Comparison of ENCODE assay signal across 17 cellular contexts in the genomic region with DNA sequence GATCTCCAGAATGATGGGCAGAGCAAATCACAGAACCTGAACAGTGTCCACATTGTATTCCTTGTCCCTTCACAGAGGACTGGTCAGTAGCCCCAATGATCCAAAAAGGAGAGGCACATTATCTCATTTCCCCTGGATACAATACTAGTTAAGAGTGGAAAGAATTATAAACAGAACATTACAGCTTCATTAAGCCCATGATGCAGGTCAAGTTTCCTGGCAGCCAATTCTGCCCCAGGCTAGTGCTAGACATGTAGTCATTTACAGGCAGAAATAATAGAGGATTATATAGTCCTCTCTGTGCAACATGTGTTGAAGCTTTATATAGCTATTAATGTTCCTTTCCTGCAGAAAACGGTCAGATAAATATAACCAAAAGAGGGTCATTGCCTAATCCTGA.
DNase-seq lines count a peak whose midpoint lies in the region; ATAC-seq, FAIRE-seq and TF ChIP-seq lines count a peak whose summit lies in the region.
"Had no signal": no experiment of that assay in that cellular context is flagged by ENCODE, and none has a peak within 500 bp of the region (broad histone marks: within the 10 kb centered on the region; RNA-seq: fewer than 3 reads in every experiment).

No MANE protein-coding gene starts in this region.

- H3K36me3 Mint-ChIP-seq in T-helper 17 cell (ENCODE audit: low read depth), result no peaks in the 10 kb centered on the region
- H3K36me3 Mint-ChIP-seq: immature natural killer cell had no signal

- FAIRE-seq in bronchial epithelial cell (lab: Jason Lieb, UNC), result no peak

- peaks cover 0 to 8% (median 3%) of the 10 kb centered on the region in 9 donors for H3K4me1 ChIP-seq in heart right ventricle
- H3K4me1 ChIP-seq in gastrocnemius medialis, result peaks cover 44 to 50% of the 10 kb centered on the region in 2 donors
- no peaks in the 10 kb centered on the region for H3K4me1 ChIP-seq in transverse colon
- H3K4me1 ChIP-seq: testis had no signal

- no peak for TF ChIP-seq CTCF in heart right ventricle (IDR thresholded peaks at IDR 0.05)
- no peak for TF ChIP-seq CTCF in bronchial epithelial cell (IDR thresholded peaks at IDR 0.05; ENCODE audit: insufficient read depth, low read length, severe bottlenecking)
- no peak for TF ChIP-seq CTCF in gastrocnemius medialis (IDR thresholded peaks at IDR 0.05 in 4 of 5, conservative IDR thresholded peaks at IDR 0.05 in 1 of 5)
- TF ChIP-seq CTCF in transverse colon (IDR thresholded peaks at IDR 0.05), result no peak

- intact Hi-C loops in heart right ventricle (cut with DNase I) (no loop called here), cardiac septum (cut with DNase I) (no loop called here), gastrocnemius medialis (cut with DNase I; ENCODE audit: low total_unique reads) (no loop called here), transverse colon (cut with DNase I; ENCODE audit: low total_unique reads) (no loop called here)

- WGBS in heart right ventricle, 2 donors, result 51 to 60% methylated on average over 1 of the region's 1 CpG
- WGBS in transverse colon (ENCODE audit: low coverage in 1 of 2), 2 donors, result 50 to 72% methylated on average over 1 of the region's 1 CpG

- H3K36me3 ChIP-seq in heart right ventricle (peaks cover 0 to 6% (median 0%) of the 10 kb centered on the region in 9 donors), bronchial epithelial cell (ENCODE audit: control insufficient read depth, insufficient read depth, low read length) (no peaks in the 10 kb centered on the region), gastrocnemius medialis (no peaks in the 10 kb centered on the region), transverse colon (no peaks in the 10 kb centered on the region)

- H3K27ac Mint-ChIP-seq in T-helper 17 cell, result no peak overlapping the region
- H3K27ac Mint-ChIP-seq: activated T-cell treated with anti-CD3 and anti-CD28 coated beads, Interleukin-2, amount 50 U/mL, for 24 hours; dendritic cell treated with granulocyte-macrophage colony-stimulating factor and Interleukin-4, amounts not matched to agents 40 ng/mL and 50 ng/mL, for 4 days; immature natural killer cell had no signal

- H3K9me3 ChIP-seq in heart right ventricle (no peaks in the 10 kb centered on the region), gastrocnemius medialis (no peaks in the 10 kb centered on the region), T-helper 17 cell (ENCODE audit: control insufficient read depth, low read length, poor library complexity, severe bottlenecking) (no peaks in the 10 kb centered on the region), transverse colon (no peaks in the 10 kb centered on the region)
- H3K9me3 ChIP-seq: testis had no signal

- peaks cover 2% of the 10 kb centered on the region for H3K4me1 Mint-ChIP-seq in T-helper 17 cell
- H3K4me1 Mint-ChIP-seq: immature natural killer cell had no signal

- DNase-seq in heart right ventricle (peak in 1 of 2 donors; percentile 39), cardiac septum (ENCODE audit: low spot score) (no peak), NCI-H2081 (lab: John Stamatoyannopoulos, UW) (peak; percentile 56 to 84), bronchial epithelial cell (ENCODE audit: low read depth) (peak; percentile 16), gastrocnemius medialis (peak in 1 of 2 donors; percentile 42), cerebellum (ENCODE audit: low spot score) (no peak), T-helper 17 cell (no peak), transverse colon (no peak)
- DNase-seq: activated CD4-positive, alpha-beta T cell treated with anti-CD3 and anti-CD28 coated beads for 4 hours; activated T-cell treated with anti-CD3 and anti-CD28 coated beads, Interleukin-2, amount 50 U/mL, for 24 hours; immature natural killer cell; NCI-H1092; NCI-H774; stimulated activated CD4-positive, alpha-beta T cell treated with anti-CD3 and anti-CD28 coated beads, Interleukin-15, amount 100 ng/mL, for 24 hours; T-helper 9 cell; testis had no signal

- in situ Hi-C loops in gastrocnemius medialis (cut with MboI; ENCODE audit: low sequenced_read_pairs in 4 of 4), result no loop called here
- in situ Hi-C loops in transverse colon (cut with MboI; ENCODE audit: low pct_ligation_motif_present in 1 of 4, low pct_unique_long_range_greater_than_20kb in 1 of 4, low sequenced_read_pairs in 3 of 4), result no loop called here

- ATAC-seq in heart right ventricle (peak in 7 of 8 donors; percentile 21 to 93 (median 78)), gastrocnemius medialis (peak; percentile 46 to 51), T-helper 17 cell (no peak)

- no peak for TF ChIP-seq POLR2A in gastrocnemius medialis (IDR thresholded peaks at IDR 0.05)
- no peak for TF ChIP-seq POLR2A in transverse colon (IDR thresholded peaks at IDR 0.05)

- H3K4me3 ChIP-seq in heart right ventricle (no peak overlapping the region), bronchial epithelial cell (ENCODE audit: low read depth, low read length) (no peak overlapping the region), gastrocnemius medialis (no peak overlapping the region), transverse colon (no peak overlapping the region)
- H3K4me3 ChIP-seq: testis had no signal

- TF ChIP-seq EP300 in transverse colon (IDR thresholded peaks at IDR 0.05; ENCODE audit: low read depth), result no peak

- H3K27ac ChIP-seq in heart right ventricle (peak overlapping the region in 5 of 10 donors; percentile 10 to 74 (median 47)), gastrocnemius medialis (peak overlapping the region; percentile 79 to 90 (median 83)), transverse colon (no peak overlapping the region)
- H3K27ac ChIP-seq: testis had no signal

- no peak overlapping the region for H3K4me3 Mint-ChIP-seq in T-helper 17 cell
- H3K4me3 Mint-ChIP-seq: activated T-cell treated with anti-CD3 and anti-CD28 coated beads, Interleukin-2, amount 50 U/mL, for 24 hours; dendritic cell treated with granulocyte-macrophage colony-stimulating factor and Interleukin-4, amounts not matched to agents 40 ng/mL and 50 ng/mL, for 4 days; immature natural killer cell had no signal

- H3K27me3 ChIP-seq in heart right ventricle (no peaks in the 10 kb centered on the region), bronchial epithelial cell (ENCODE audit: control insufficient read depth, insufficient read depth, low read length) (no peaks in the 10 kb centered on the region), gastrocnemius medialis (no peaks in the 10 kb centered on the region), transverse colon (no peaks in the 10 kb centered on the region)
- H3K27me3 ChIP-seq: testis had no signal

- H3K27me3 Mint-ChIP-seq in T-helper 17 cell, result peaks cover 34% of the 10 kb centered on the region
- H3K27me3 Mint-ChIP-seq: activated T-cell treated with anti-CD3 and anti-CD28 coated beads, Interleukin-2, amount 50 U/mL, for 24 hours; dendritic cell treated with granulocyte-macrophage colony-stimulating factor and Interleukin-4, amounts not matched to agents 40 ng/mL and 50 ng/mL, for 4 days had no signal

Comparison
In these comparisons a context has a peak if more than half of its experiments do, and no peak if none do; other contexts are left out.
1. DNase-seq: peak in NCI-H2081 (2 of 2) and bronchial epithelial cell (single experiment); none in cardiac septum (single experiment), cerebellum (single experiment), T-helper 17 cell (0 of 3) and transverse colon (single experiment).
2. H3K27ac ChIP-seq: peak in gastrocnemius medialis (4 of 4); none in transverse colon (0 of 4).